1 cellular context compared by ENCODE assay signal in the genomic region with DNA sequence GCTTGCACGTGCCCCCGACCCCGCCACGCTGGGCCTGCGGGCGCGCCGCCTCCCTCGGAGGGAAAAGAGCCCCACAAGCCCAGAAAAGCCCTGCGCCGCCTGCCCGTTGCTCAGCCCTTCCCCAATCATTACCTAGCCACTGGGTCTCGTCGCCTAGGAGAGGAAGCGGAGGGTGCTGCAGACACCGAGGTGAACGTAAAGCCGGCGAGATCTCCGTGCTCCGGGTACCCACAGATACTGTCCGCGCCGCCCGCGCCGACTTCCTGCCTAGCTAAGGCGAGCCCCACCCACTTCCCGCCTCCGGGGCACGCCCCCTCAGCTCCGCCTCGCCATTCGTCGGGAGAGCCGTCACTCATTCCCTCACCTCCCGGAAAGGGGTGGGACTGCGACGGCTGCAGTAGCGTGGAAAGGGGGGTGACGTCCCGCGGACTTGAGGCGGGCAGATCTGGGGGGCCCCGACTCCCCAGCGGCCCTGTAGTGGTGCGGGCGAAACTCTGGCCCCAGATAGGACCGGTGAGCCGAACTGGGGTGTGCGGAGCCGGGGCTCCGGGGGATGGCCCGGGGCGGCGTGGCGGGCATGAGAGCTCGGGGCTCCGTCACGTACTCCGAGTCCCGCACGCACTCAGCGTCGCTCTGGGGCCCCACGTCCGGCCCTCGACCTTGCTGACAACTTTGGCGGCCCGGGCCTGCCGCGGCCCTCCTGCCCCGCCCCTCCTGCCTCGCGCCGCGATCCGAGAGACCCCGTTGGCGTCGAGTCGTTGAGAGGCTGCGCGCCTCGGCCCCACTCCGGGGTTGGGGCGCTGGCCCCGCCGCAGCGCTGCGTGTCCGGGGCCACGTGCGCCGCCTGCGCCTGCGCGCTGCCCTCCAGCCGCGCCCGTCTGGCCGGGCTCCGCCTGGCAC.
TF ChIP-seq lines count a peak whose summit lies in the region.

ENO1 (minus strand) TSS at position 239 of the 900 bp plus-strand sequence. CDS start 3,778 bp downstream, outside the sequence.

TF ChIP-seq in HepG2, 621 proteins besides CTCF, POLR2A, EP300 and RAD21 (continued from another document):
- TF ChIP-seq HBP1 (CRISPR knock-in tag; IDR thresholded peaks at IDR 0.05; ENCODE audit: low read depth) (no peak; the same call in none of the 2 replicates), ATM (IDR thresholded peaks at IDR 0.05; ENCODE audit: borderline replicate concordance) (no peak), PHF20 (CRISPR knock-in tag; IDR thresholded peaks at IDR 0.05) (peak; percentile 53), SOX13 (IDR thresholded peaks at IDR 0.05) (peak; percentile 9; the same call in 1 of the 2 replicates), SOX13 (CRISPR knock-in tag; conservative IDR thresholded peaks at IDR 0.05 in 1 of 2, IDR thresholded peaks at IDR 0.05 in 1 of 2) (peak in 1 of 2 experiments; percentile 65; a peak in 1 of 4 replicates), BRD4 (CRISPR knock-in tag; IDR thresholded peaks at IDR 0.05) (peak; percentile 75), ZNF441 (CRISPR knock-in tag; IDR thresholded peaks at IDR 0.05; ENCODE audit: borderline replicate concordance) (peak; percentile 94), PRPF4 (IDR thresholded peaks at IDR 0.05; ENCODE audit: low read depth, low read length, poor library complexity, severe bottlenecking) (no peak), PCBP1 (IDR thresholded peaks at IDR 0.05; ENCODE audit: borderline replicate concordance, low read depth, low read length) (peak; percentile 75; the same call in 1 of the 2 replicates), ZFP37 (CRISPR knock-in tag; IDR thresholded peaks at IDR 0.05; ENCODE audit: borderline replicate concordance) (peak; percentile 89; the same call in 1 of the 2 replicates), CAMTA2 (CRISPR knock-in tag; IDR thresholded peaks at IDR 0.05; ENCODE audit: borderline replicate concordance) (peak; percentile 11; the same call in 1 of the 2 replicates), KLF6 (CRISPR knock-in tag; IDR thresholded peaks at IDR 0.05) (peak; percentile 93), ZNF18 (CRISPR knock-in tag; IDR thresholded peaks at IDR 0.05; ENCODE audit: insufficient replicate concordance) (peak; percentile 78), ZNF674 (CRISPR knock-in tag; IDR thresholded peaks at IDR 0.05; ENCODE audit: low read depth) (peak; percentile 99), ZNF335 (CRISPR knock-in tag; IDR thresholded peaks at IDR 0.05) (peak; percentile 48; the same call in 1 of the 2 replicates), TRAFD1 (CRISPR knock-in tag; IDR thresholded peaks at IDR 0.05; ENCODE audit: borderline replicate concordance) (no peak), MAFG (CRISPR knock-in tag; IDR thresholded peaks at IDR 0.05) (no peak), ZEB1 (IDR thresholded peaks at IDR 0.05; ENCODE audit: insufficient replicate concordance, low read depth) (no peak)
- TF ChIP-seq, protein P1, sequence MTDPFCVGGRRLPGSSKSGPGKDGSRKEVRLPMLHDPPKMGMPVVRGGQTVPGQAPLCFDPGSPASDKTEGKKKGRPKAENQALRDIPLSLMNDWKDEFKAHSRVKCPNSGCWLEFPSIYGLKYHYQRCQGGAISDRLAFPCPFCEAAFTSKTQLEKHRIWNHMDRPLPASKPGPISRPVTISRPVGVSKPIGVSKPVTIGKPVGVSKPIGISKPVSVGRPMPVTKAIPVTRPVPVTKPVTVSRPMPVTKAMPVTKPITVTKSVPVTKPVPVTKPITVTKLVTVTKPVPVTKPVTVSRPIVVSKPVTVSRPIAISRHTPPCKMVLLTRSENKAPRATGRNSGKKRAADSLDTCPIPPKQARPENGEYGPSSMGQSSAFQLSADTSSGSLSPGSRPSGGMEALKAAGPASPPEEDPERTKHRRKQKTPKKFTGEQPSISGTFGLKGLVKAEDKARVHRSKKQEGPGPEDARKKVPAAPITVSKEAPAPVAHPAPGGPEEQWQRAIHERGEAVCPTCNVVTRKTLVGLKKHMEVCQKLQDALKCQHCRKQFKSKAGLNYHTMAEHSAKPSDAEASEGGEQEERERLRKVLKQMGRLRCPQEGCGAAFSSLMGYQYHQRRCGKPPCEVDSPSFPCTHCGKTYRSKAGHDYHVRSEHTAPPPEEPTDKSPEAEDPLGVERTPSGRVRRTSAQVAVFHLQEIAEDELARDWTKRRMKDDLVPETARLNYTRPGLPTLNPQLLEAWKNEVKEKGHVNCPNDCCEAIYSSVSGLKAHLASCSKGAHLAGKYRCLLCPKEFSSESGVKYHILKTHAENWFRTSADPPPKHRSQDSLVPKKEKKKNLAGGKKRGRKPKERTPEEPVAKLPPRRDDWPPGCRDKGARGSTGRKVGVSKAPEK (CRISPR knock-in tag; IDR thresholded peaks at IDR 0.05; ENCODE audit: borderline replicate concordance) = peak; percentile 58; the same call in 1 of the 2 replicates
